26 cellular contexts compared by ENCODE assay signal in the genomic region with DNA sequence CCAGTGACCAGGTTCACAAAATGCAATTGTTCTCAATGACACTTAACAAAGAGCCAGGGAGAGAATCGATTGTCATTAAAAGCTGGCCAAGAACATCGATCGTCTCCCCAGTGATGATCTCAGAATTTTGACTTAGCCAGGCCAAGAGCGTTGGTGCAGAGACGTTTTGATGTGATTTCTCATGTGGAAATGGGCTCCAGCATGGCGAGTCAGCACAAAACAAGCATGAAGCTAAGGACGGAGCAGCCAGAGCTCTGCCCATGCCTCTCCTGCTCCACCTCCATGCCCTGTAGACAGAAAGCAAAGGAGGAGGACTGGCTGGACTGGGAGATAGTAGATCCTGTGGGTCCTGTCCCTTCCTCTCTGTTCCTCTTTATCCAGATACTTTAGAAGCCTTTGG.
"Had no signal": no experiment of that assay in that cellular context is flagged by ENCODE, and none has a peak within 500 bp of the region (broad histone marks: within the 10 kb centered on the region; RNA-seq: fewer than 3 reads in every experiment).

No MANE protein-coding gene starts in this region.

- H3K4me1 ChIP-seq: breast epithelium, foreskin keratinocyte, testis, uterus had no signal

- H3K36me3 ChIP-seq: breast epithelium, esophagus squamous epithelium, uterus had no signal

- H3K4me1 Mint-ChIP-seq: activated B cell treated with CpG ODN at 0.5 μM for 24 hours; activated CD4-positive, alpha-beta T cell treated with anti-CD3 and anti-CD28 coated beads for 36 hours; central memory CD8-positive, alpha-beta T cell; memory B cell had no signal

- H3K27ac ChIP-seq: breast epithelium, dorsolateral prefrontal cortex, esophagus squamous epithelium, foreskin keratinocyte, testis, uterus had no signal

- H3K27me3 Mint-ChIP-seq: activated CD4-positive, alpha-beta T cell treated with anti-CD3 and anti-CD28 coated beads for 36 hours had no signal

- DNase-seq: activated B cell treated with CpG ODN at 0.5 μM for 24 hours; activated CD4-positive, alpha-beta T cell treated with anti-CD3 and anti-CD28 coated beads for 36 hours; activated CD4-positive, alpha-beta T cell treated with anti-CD3 and anti-CD28 coated beads, Interleukin-2, amount 50 U/mL, for 48 hours; activated CD8-positive, alpha-beta memory T cell treated with anti-CD3 and anti-CD28 coated beads, Interleukin-2, amount 50 U/mL, for 48 hours; activated naive CD4-positive, alpha-beta T cell; activated T-cell treated with anti-CD3 and anti-CD28 coated beads, Interleukin-2, amount 50 U/mL, for 4 hours; dorsolateral prefrontal cortex; esophagus squamous epithelium; foreskin keratinocyte; hippocampal formation; left cardiac atrium; nucleus accumbens; posterior cingulate gyrus; stimulated activated CD4-positive, alpha-beta T cell treated with anti-CD3 and anti-CD28 coated beads, Interleukin-2, amount 100 ng/mL, for 48 hours; stimulated activated CD8-positive, alpha-beta memory T cell treated with anti-CD3 and anti-CD28 coated beads, Interleukin-4, amount 100 ng/mL, for 48 hours; stimulated activated naive CD4-positive, alpha-beta T cell; testis; trophoblast cell; uterus had no signal

- ATAC-seq: activated CD4-positive, alpha-beta T cell treated with anti-CD3 and anti-CD28 coated beads for 36 hours; activated T-cell treated with anti-CD3 and anti-CD28 coated beads, Interleukin-2, amount 50 U/mL, for 4 hours; foreskin keratinocyte; left cardiac atrium; natural killer cell treated with Interleukin-12 subunit alpha and Interleukin-12 subunit beta and Interleukin-15 and Interleukin-18, amount 100 ng/mL, for 72 hours had no signal

- H3K4me3 ChIP-seq: breast epithelium, dorsolateral prefrontal cortex, esophagus squamous epithelium, testis, uterus had no signal

- H3K36me3 Mint-ChIP-seq: natural killer cell treated with Interleukin-12 subunit alpha and Interleukin-12 subunit beta and Interleukin-15 and Interleukin-18, amount 100 ng/mL, for 72 hours had no signal

- H3K9me3 ChIP-seq: breast epithelium, esophagus squamous epithelium, testis, uterus had no signal

- H3K27ac Mint-ChIP-seq: activated B cell treated with CpG ODN at 0.5 μM for 24 hours; activated CD4-positive, alpha-beta T cell treated with anti-CD3 and anti-CD28 coated beads for 36 hours; activated naive CD8-positive, alpha-beta T cell; activated T-helper 2 cell treated with anti-CD3 and anti-CD28 coated beads, Interferon-gamma antibody, Interleukin-2, Interleukin-4, amounts not matched to agents 10 μg/mL and 5 μg/mL and 100 μg/mL, durations not matched to agents 14 hours and 24 hours and 36 hours; memory B cell; natural killer cell treated with Interleukin-12 subunit alpha and Interleukin-12 subunit beta and Interleukin-15 and Interleukin-18, amount 100 ng/mL, for 72 hours; T-helper 1 cell treated with Interleukin-12 subunit alpha and Interleukin-12 subunit beta and Interleukin-4 antibody, amounts not matched to agents 30 μg/mL and 1 μg/mL, for 36 hours had no signal

- H3K27me3 ChIP-seq: breast epithelium, esophagus squamous epithelium, testis, uterus had no signal

- H3K4me3 Mint-ChIP-seq: activated B cell treated with CpG ODN at 0.5 μM for 24 hours; activated CD4-positive, alpha-beta T cell treated with anti-CD3 and anti-CD28 coated beads for 36 hours; activated naive CD8-positive, alpha-beta T cell; activated T-cell treated with anti-CD3 and anti-CD28 coated beads, Interleukin-2, amount 50 U/mL, for 4 hours; central memory CD8-positive, alpha-beta T cell; memory B cell; natural killer cell treated with Interleukin-12 subunit alpha and Interleukin-12 subunit beta and Interleukin-15 and Interleukin-18, amount 100 ng/mL, for 72 hours; T-helper 1 cell treated with Interleukin-12 subunit alpha and Interleukin-12 subunit beta and Interleukin-4 antibody, amounts not matched to agents 30 μg/mL and 1 μg/mL, for 36 hours had no signal

- H3K9me3 Mint-ChIP-seq: activated T-cell treated with anti-CD3 and anti-CD28 coated beads, Interleukin-2, amount 50 U/mL, for 4 hours; activated T-helper 2 cell treated with anti-CD3 and anti-CD28 coated beads, Interferon-gamma antibody, Interleukin-2, Interleukin-4, amounts not matched to agents 10 μg/mL and 5 μg/mL and 100 μg/mL, durations not matched to agents 14 hours and 24 hours and 36 hours; central memory CD8-positive, alpha-beta T cell; natural killer cell treated with Interleukin-12 subunit alpha and Interleukin-12 subunit beta and Interleukin-15 and Interleukin-18, amount 100 ng/mL, for 72 hours; T-helper 1 cell treated with Interleukin-12 subunit alpha and Interleukin-12 subunit beta and Interleukin-4 antibody, amounts not matched to agents 30 μg/mL and 1 μg/mL, for 36 hours had no signal
